Comparison of ENCODE assay signal across 2 cellular contexts in genomic region chr14:69999246-69999645, GRCh38.
TF ChIP-seq lines count a peak whose summit lies in the region.

No MANE protein-coding gene starts in this region.

TF ChIP-seq in IMR-90, 13 proteins besides CTCF, POLR2A, EP300 and RAD21 (continued from another document):
- TF ChIP-seq USF2 (IDR thresholded peaks at IDR 0.05; ENCODE audit: low read depth, low read length) (0 out of 2 replicates have a peak, but pooled peaks have one; percentile 6), RFX5 (IDR thresholded peaks at IDR 0.05; ENCODE audit: low read depth, low read length) (no peak), ELK1 (IDR thresholded peaks at IDR 0.05; ENCODE audit: borderline replicate concordance, low read depth, low read length) (no peak), MXI1 (IDR thresholded peaks at IDR 0.05; ENCODE audit: borderline replicate concordance, low read depth, low read length) (no peak)

TF ChIP-seq in PFSK-1, 5 proteins besides CTCF, POLR2A, EP300 and RAD21 (continued from another document):
- TF ChIP-seq REST (IDR thresholded peaks at IDR 0.05; ENCODE audit: insufficient read depth in 1 of 2, low read depth in 2 of 2, low read length in 2 of 2): 0 out of 4 replicates have a peak, but pooled peaks of 1 of the 2 experiments have one; percentile 13
